ENCODE assay signal across 11 cellular contexts in the genomic region with DNA sequence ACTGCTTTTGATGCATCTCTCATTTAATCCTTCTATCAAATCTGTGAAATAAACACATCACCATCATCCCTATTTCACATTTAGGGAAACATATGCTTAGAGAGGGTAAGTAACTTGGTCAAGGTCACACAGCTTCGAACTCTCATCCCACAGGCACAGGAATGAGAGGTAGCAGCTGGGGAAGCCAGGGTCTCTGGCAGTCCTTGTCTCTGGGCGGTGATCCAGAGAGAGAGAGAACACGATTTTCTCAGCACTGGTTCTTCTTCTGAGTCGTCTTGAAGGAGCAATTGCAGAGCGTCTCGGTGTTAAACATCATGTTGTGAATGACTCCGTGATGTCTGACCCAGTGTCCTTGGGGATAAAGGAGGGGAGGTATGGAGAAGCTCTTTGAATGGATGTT. TPM values are rescaled to one million over a fixed set of nuclear protein-coding genes. Genes with fewer than 3 reads are reported as not detected.
DNase-seq lines count a peak whose midpoint lies in the region; TF ChIP-seq lines count a peak whose summit lies in the region.
"Not testable (repeated sequence)": the region's sequence is repeated elsewhere in the genome, so short reads cannot be mapped to it uniquely, and the experiment has no call there.
"Had no signal": no experiment of that assay in that cellular context is flagged by ENCODE, and none has a peak within 500 bp of the region (broad histone marks: within the 10 kb centered on the region; RNA-seq: fewer than 3 reads in every experiment).

No MANE protein-coding gene starts in this region.

- CTCF ChIA-PET in Calu3 (lab: Charles Lee), result not testable (repeated sequence)

- not testable (repeated sequence) for TF ChIP-seq EP300 in ovary (IDR thresholded peaks at IDR 0.05)

- H3K9me3 ChIP-seq in ovary, testis: not testable (repeated sequence)

- not testable (repeated sequence) for H3K4me3 ChIP-seq in ovary, testis

- H3K9me3 Mint-ChIP-seq in Calu3 (ENCODE audit: low read depth, unreplicated experiment); dendritic cell treated with granulocyte-macrophage colony-stimulating factor and Interleukin-4, amounts not matched to agents 40 ng/mL and 50 ng/mL, for 4 days; mesothelial cell of epicardium; progenitor cell of endocrine pancreas (ENCODE audit: low read depth): not testable (repeated sequence)

- not testable (repeated sequence) for H3K4me3 Mint-ChIP-seq in Calu3 (ENCODE audit: low read depth, unreplicated experiment); dendritic cell treated with granulocyte-macrophage colony-stimulating factor and Interleukin-4, amounts not matched to agents 40 ng/mL and 50 ng/mL, for 4 days; mesothelial cell of epicardium; progenitor cell of endocrine pancreas (ENCODE audit: low read depth)

- not testable (repeated sequence) for H3K36me3 ChIP-seq in ovary; testis (ENCODE audit: low read depth, missing control alignments)

- not testable (repeated sequence) for BruUV-seq in Calu3 (replicated peaks; lab: Mats Ljungman, UMichigan)

- peaks cover 52% of the 10 kb centered on the region for H3K27me3 Mint-ChIP-seq in Calu3 (ENCODE audit: unreplicated experiment)
- peaks cover 12% of the 10 kb centered on the region for H3K27me3 Mint-ChIP-seq in dendritic cell treated with granulocyte-macrophage colony-stimulating factor and Interleukin-4, amounts not matched to agents 40 ng/mL and 50 ng/mL, for 4 days
- H3K27me3 Mint-ChIP-seq in mesothelial cell of epicardium (ENCODE audit: low read depth); progenitor cell of endocrine pancreas: not testable (repeated sequence)

- intact Hi-C loops in Calu3 (cut with micrococcal nuclease; ENCODE audit: unreplicated experiment); dendritic cell treated with granulocyte-macrophage colony-stimulating factor and Interleukin-4, amounts not matched to agents 40 ng/mL and 50 ng/mL, for 4 days (cut with micrococcal nuclease); ovary (cut with DNase I); testis (cut with DNase I; ENCODE audit: low total_unique reads): not testable (repeated sequence)

- TF ChIP-seq POLR2A in ovary (IDR thresholded peaks at IDR 0.05); testis (IDR thresholded peaks at IDR 0.05): not testable (repeated sequence)

- not testable (repeated sequence) for TF ChIP-seq CTCF in Calu3 (IDR thresholded peaks at IDR 0.05; ENCODE audit: unreplicated experiment); mesothelial cell of epicardium (IDR thresholded peaks at IDR 0.05; ENCODE audit: unreplicated experiment); ovary (IDR thresholded peaks at IDR 0.05); progenitor cell of endocrine pancreas (IDR thresholded peaks at IDR 0.05; ENCODE audit: unreplicated experiment); testis (IDR thresholded peaks at IDR 0.05)

- peak overlapping the region in 1 of 2 donors; percentile 33 for H3K27ac ChIP-seq in ovary
- H3K27ac ChIP-seq in testis, result not testable (repeated sequence)

- H3K27ac Mint-ChIP-seq in Calu3 (ENCODE audit: unreplicated experiment) (peak overlapping the region; percentile 24), mesothelial cell of epicardium (peak overlapping the region; percentile 91), progenitor cell of endocrine pancreas (peak overlapping the region; percentile 1)
- peak overlapping the region; percentile 9 for H3K27ac Mint-ChIP-seq in dendritic cell treated with granulocyte-macrophage colony-stimulating factor and Interleukin-4, amounts not matched to agents 40 ng/mL and 50 ng/mL, for 4 days

- H3K4me1 ChIP-seq in ovary (ENCODE audit: insufficient read depth); testis: not testable (repeated sequence)

- WGBS in ovary, 3 donors, result 5 to 16% (median 5%) methylated on average over 7 of the region's 7 CpGs
- WGBS in testis, 2 donors, result 12 to 32% methylated on average over 7 of the region's 7 CpGs

- H3K36me3 Mint-ChIP-seq in Calu3 (ENCODE audit: insufficient read depth, unreplicated experiment); dendritic cell treated with granulocyte-macrophage colony-stimulating factor and Interleukin-4, amounts not matched to agents 40 ng/mL and 50 ng/mL, for 4 days (ENCODE audit: low read depth); mesothelial cell of epicardium; progenitor cell of endocrine pancreas (ENCODE audit: insufficient read depth): not testable (repeated sequence)

- not testable (repeated sequence) for H3K27me3 ChIP-seq in ovary, testis

- H3K4me1 Mint-ChIP-seq in Calu3 (ENCODE audit: low read depth, unreplicated experiment) (peaks cover 10% of the 10 kb centered on the region), mesothelial cell of epicardium (peaks cover 32% of the 10 kb centered on the region)
- peaks cover 38% of the 10 kb centered on the region for H3K4me1 Mint-ChIP-seq in dendritic cell treated with granulocyte-macrophage colony-stimulating factor and Interleukin-4, amounts not matched to agents 40 ng/mL and 50 ng/mL, for 4 days (ENCODE audit: low read depth)
- not testable (repeated sequence) for H3K4me1 Mint-ChIP-seq in progenitor cell of endocrine pancreas (ENCODE audit: low read depth)

- DNase-seq in Calu3; mesothelial cell of epicardium (ENCODE audit: low spot score in 2 of 2, unreplicated experiment in 2 of 2); progenitor cell of endocrine pancreas (ENCODE audit: low spot score, unreplicated experiment): not testable (repeated sequence)
- DNase-seq in ovary, result peak; percentile 30 to 68 (median 52)
- peak; percentile 22 for DNase-seq in testis

RNA-seq across cellular contexts. Expression of gene FAM90A1, which starts 36.8 kb away (rescaled TPM):
- total RNA-seq in Calu3 (2022) (0.50 and 0.61 TPM in 2 replicates), mesothelial cell of epicardium (0.09 to 0.20 TPM in 2 of 3 replicates, not detected in the other), ovary (under 1 TPM in 6 of 7 donors, not detected in 1; 0.12 to 0.37 (median 0.16) TPM), progenitor cell of endocrine pancreas (0.22 TPM in 1 of 2 replicates, not detected in the other), testis (1 to 10 TPM; 1.5 to 1.8 TPM)
- polyA plus RNA-seq in ovary (under 1 TPM; 0.20 to 0.23 TPM), testis (ENCODE audit: insufficient read depth, low read depth, low replicate concordance) (0.67 TPM)
- total RNA-seq: A172; A673; CD4-positive, alpha-beta memory T cell; CD8-positive, alpha-beta memory T cell had no signal
- polyA plus RNA-seq: CD14-positive monocyte had no signal

Comparison
In these comparisons a context has a peak if more than half of its experiments do, and no peak if none do; other contexts are left out.
1. H3K27ac Mint-ChIP-seq: peak in every context shown above with its lines; median percentile 91 in mesothelial cell of epicardium; 24 in Calu3; 9 in dendritic cell treated with granulocyte-macrophage colony-stimulating factor and Interleukin-4, amounts not matched to agents 40 ng/mL and 50 ng/mL, for 4 days; 1 in progenitor cell of endocrine pancreas.